Comparison of ENCODE assay signal across 31 cellular contexts in the genomic region with DNA sequence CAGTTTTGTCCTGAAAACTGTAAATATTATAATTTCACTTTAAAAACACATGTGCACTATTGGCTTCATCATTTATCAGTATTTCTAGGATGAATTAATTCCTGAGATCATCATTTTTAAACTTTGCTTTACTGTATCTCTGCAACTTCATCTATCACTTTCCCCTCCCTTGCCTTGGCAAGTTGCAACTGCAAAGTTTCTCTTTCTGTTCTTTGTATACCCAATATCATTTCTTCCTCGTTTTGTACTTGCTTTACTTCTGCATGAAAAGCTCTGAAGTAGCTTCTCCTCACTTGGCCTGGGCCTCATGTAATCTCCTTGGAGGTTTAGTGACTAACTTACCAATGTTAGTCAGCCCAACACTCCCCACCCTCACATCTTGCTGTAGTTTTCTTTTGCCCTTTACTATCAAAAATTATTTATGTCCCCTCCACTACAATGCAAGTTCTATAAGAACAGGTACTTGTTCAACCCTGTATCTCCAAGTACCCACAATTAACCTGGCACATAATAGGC. TPM values are rescaled to one million over a fixed set of nuclear protein-coding genes. Genes with fewer than 3 reads are reported as not detected.
DNase-seq lines count a peak whose midpoint lies in the region; ATAC-seq and TF ChIP-seq lines count a peak whose summit lies in the region.
"Had no signal": no experiment of that assay in that cellular context is flagged by ENCODE, and none has a peak within 500 bp of the region (broad histone marks: within the 10 kb centered on the region; RNA-seq: fewer than 3 reads in every experiment).

No MANE protein-coding gene starts in this region.

- H2AFZ ChIP-seq in osteoblast (ENCODE audit: low read length) = no peak overlapping the region
- H2AFZ ChIP-seq: PC-9 had no signal

- peak; percentile 44 to 59 for ATAC-seq in activated CD4-positive, CD25-positive, alpha-beta regulatory T cell treated with anti-CD3 and anti-CD28 coated beads, Interleukin-2, amount 50 U/mL, for 24 hours
- ATAC-seq in HG03045 (IDR thresholded peaks at IDR 0.05; ENCODE audit: unreplicated experiment) = peak; percentile 47
- ATAC-seq: activated CD8-positive, alpha-beta memory T cell treated with anti-CD3 and anti-CD28 coated beads, Interleukin-2, amount 10 ng/mL, durations not matched to agents 7 days and 5 days; K562; lower lobe of right lung; naive thymus-derived CD4-positive, alpha-beta T cell; psoas muscle had no signal

- H3K4me1 ChIP-seq in osteoblast (ENCODE audit: insufficient read depth, low read length) = peaks cover 7% of the 10 kb centered on the region
- H3K4me1 ChIP-seq: adrenal gland, lower lobe of right lung, psoas muscle, sigmoid colon had no signal

- no peaks in the 10 kb centered on the region for H3K79me2 ChIP-seq in osteoblast (ENCODE audit: insufficient read depth, low read length)

- H3K36me3 ChIP-seq in osteoblast (ENCODE audit: insufficient read depth, low read length) = peaks cover 3% of the 10 kb centered on the region
- H3K36me3 ChIP-seq: adrenal gland, lower lobe of right lung had no signal

- no peak overlapping the region for H3K27ac ChIP-seq in osteoblast (ENCODE audit: low read depth, low read length)
- H3K27ac ChIP-seq: adrenal gland, lower lobe of right lung, PC-9, psoas muscle, sigmoid colon, SK-N-MC had no signal

- no peaks in the 10 kb centered on the region for H3K9me3 ChIP-seq in osteoblast (ENCODE audit: low read depth, low read length)
- H3K9me3 ChIP-seq: adrenal gland, lower lobe of right lung, psoas muscle, sigmoid colon had no signal

- no peak overlapping the region for H3K4me2 ChIP-seq in osteoblast (ENCODE audit: insufficient read depth, low read length)
- H3K4me2 ChIP-seq: PC-9 had no signal

- H4K20me1 ChIP-seq in osteoblast (ENCODE audit: insufficient read depth, low read length) = no peaks in the 10 kb centered on the region

- H3K4me3 ChIP-seq in osteoblast (ENCODE audit: insufficient read depth, low read length) = no peak overlapping the region
- H3K4me3 ChIP-seq: adrenal gland, K562, lower lobe of right lung, PC-9, psoas muscle, sigmoid colon, SK-N-MC had no signal

- no peak for TF ChIP-seq CTCF in osteoblast (IDR thresholded peaks at IDR 0.05; ENCODE audit: extremely low read depth, low read depth, low read length)

- no peak for DNase-seq in activated CD4-positive, CD25-positive, alpha-beta regulatory T cell (lab: John Stamatoyannopoulos, UW)
- DNase-seq in amniotic epithelial cell (ENCODE audit: low read depth) (peak; percentile 27), osteoblast (ENCODE audit: insufficient read length, low spot score, missing footprints) (peak; percentile 79), NCI-H1417 treated with DMSO at 0.1 percent for 48 hours (lab: John Stamatoyannopoulos, UW) (no peak), Kasumi-1 (lab: John Stamatoyannopoulos, UW) (no peak)
- no peak for DNase-seq in stimulated activated CD4-positive, alpha-beta T cell treated with anti-CD3 and anti-CD28 coated beads, Interleukin-4, amount 100 ng/mL, for 4 hours
- DNase-seq: 8988T; activated CD4-positive, alpha-beta T cell treated with anti-CD3 and anti-CD28 coated beads, Interleukin-2, amount 10 ng/mL, durations not matched to agents 7 days and 5 days; activated CD8-positive, alpha-beta memory T cell treated with anti-CD3 and anti-CD28 coated beads, Interleukin-2, amount 10 ng/mL, durations not matched to agents 7 days and 5 days; activated naive CD4-positive, alpha-beta T cell treated with Interleukin-2 at 50 U/mL for 16 hours; activated T-cell treated with anti-CD3 and anti-CD28 coated beads, Interleukin-2, amount 50 U/mL, for 48 hours; adrenal gland; cerebellar nuclear complex; DMS79 treated with DMSO at 0.1 percent for 48 hours; GDM1; HFFc6; lower lobe of right lung; MM.1S; naive thymus-derived CD4-positive, alpha-beta T cell; NCI-H2081 treated with DMSO at 0.1 percent for 48 hours; NCI-H2227 treated with DMSO at 0.1 percent for 48 hours; NCI-H526; nucleus accumbens; PC-9; psoas muscle; sigmoid colon; stimulated activated CD4-positive, alpha-beta T cell treated with anti-CD3 and anti-CD28 coated beads, Interleukin-4, amount 100 ng/mL, for 24 hours had no signal

- H3K27me3 ChIP-seq in osteoblast (ENCODE audit: insufficient read depth, low read length) = no peaks in the 10 kb centered on the region
- H3K27me3 ChIP-seq: adrenal gland, sigmoid colon had no signal

RNA-seq across cellular contexts. Expression of a gene that starts 12.8 kb away (rescaled TPM):
- total RNA-seq in osteoblast = 2.2 and 3.5 TPM in 2 replicates

RNA-seq across cellular contexts. Expression of a gene that starts 30.2 kb away (rescaled TPM):
- 2.2 and 3.5 TPM in 2 replicates for total RNA-seq in osteoblast

Comparison
In these comparisons a context has a peak if more than half of its experiments do, and no peak if none do; other contexts are left out.
1. DNase-seq: peak in amniotic epithelial cell (single experiment) and osteoblast (single experiment); none in activated CD4-positive, CD25-positive, alpha-beta regulatory T cell (0 of 4), NCI-H1417 treated with DMSO at 0.1 percent for 48 hours (single experiment), stimulated activated CD4-positive, alpha-beta T cell treated with anti-CD3 and anti-CD28 coated beads, Interleukin-4, amount 100 ng/mL, for 4 hours (0 of 2) and Kasumi-1 (0 of 2).